Comparison of ENCODE assay signal across 19 cellular contexts in genomic region chr7:138030679-138031351, GRCh38. TPM values are rescaled to one million over a fixed set of nuclear protein-coding genes. Genes with fewer than 3 reads are reported as not detected.
DNase-seq lines count a peak whose midpoint lies in the region; ATAC-seq and TF ChIP-seq lines count a peak whose summit lies in the region.
"Had no signal": no experiment of that assay in that cellular context is flagged by ENCODE, and none has a peak within 500 bp of the region (broad histone marks: within the 10 kb centered on the region; RNA-seq: fewer than 3 reads in every experiment).

No MANE protein-coding gene starts in this region.

- no peak overlapping the region for H4K91ac ChIP-seq in H9 (ENCODE audit: insufficient read length, low read depth, low read length)

- H3T11ph ChIP-seq in H9 (ENCODE audit: low read length), result no peak overlapping the region

- H3K9me3 Mint-ChIP-seq in naive B cell (peaks cover 0 to 15% (median 8%) of the 10 kb centered on the region in 7 donors), H9 (peaks cover 19 to 38% of the 10 kb centered on the region in 2 experiments)

- no peaks in the 10 kb centered on the region for H3K36me3 ChIP-seq in colonic mucosa
- H3K36me3 ChIP-seq: Peyer's patch, suprapubic skin had no signal

- no CpG with 5 or more reads among the region's 7 CpGs for WGBS in H9 (ENCODE audit: extremely low coverage, insufficient read length, low lambda C conversion rate)

- no peak overlapping the region for H3K56ac ChIP-seq in H9 (ENCODE audit: insufficient read length, low read depth, low read length)

- H2AFZ ChIP-seq in H9 (ENCODE audit: low read length), result no peak overlapping the region
- H2AFZ ChIP-seq: parathyroid adenoma had no signal

- H3K27me3 Mint-ChIP-seq in naive B cell (no peaks in the 10 kb centered on the region), H9 (ENCODE audit: low read depth) (no peaks in the 10 kb centered on the region)

- no peaks in the 10 kb centered on the region for H3K9me3 ChIP-seq in colonic mucosa
- H3K9me3 ChIP-seq in H9 (ENCODE audit: control insufficient read depth, low read depth, low read length), result peaks cover 11% of the 10 kb centered on the region
- H3K9me3 ChIP-seq: Peyer's patch, suprapubic skin had no signal

- H3K79me2 ChIP-seq in H9 (ENCODE audit: insufficient read depth, low read length), result no peaks in the 10 kb centered on the region
- H3K79me2 ChIP-seq: parathyroid adenoma had no signal

- H3K27me3 ChIP-seq in colonic mucosa (no peaks in the 10 kb centered on the region), H9 (ENCODE audit: insufficient read depth, low read length) (no peaks in the 10 kb centered on the region)
- H3K27me3 ChIP-seq: Peyer's patch had no signal

- DNase-seq in ELR (ENCODE audit: low read depth), result peak; percentile 4
- peak; percentile 40 for DNase-seq in RKO (ENCODE audit: low spot score)
- peak; percentile 18 for DNase-seq in epithelial cell of esophagus (ENCODE audit: low read depth)
- no peak for DNase-seq in naive B cell
- no peak for DNase-seq in colonic mucosa
- DNase-seq in H9, result no peak
- DNase-seq: activated CD8-positive, alpha-beta T cell treated with anti-CD3 and anti-CD28 coated beads, Interleukin-2, amount 10 ng/mL, durations not matched to agents 7 days and 5 days; AML-193; stimulated activated CD4-positive, alpha-beta T cell treated with anti-CD3 and anti-CD28 coated beads, Interleukin-4, amount 100 ng/mL, for 4 hours; stimulated activated CD8-positive, alpha-beta memory T cell treated with anti-CD3 and anti-CD28 coated beads, Interleukin-4, amount 100 ng/mL, for 48 hours; SW 1271 had no signal

- H2AK5ac ChIP-seq in H9 (ENCODE audit: insufficient read length, low read length), result no peak overlapping the region

- H3K4me1 ChIP-seq in colonic mucosa (no peaks in the 10 kb centered on the region), H9 (ENCODE audit: insufficient read depth, low read length) (peaks cover 2% of the 10 kb centered on the region; the same call in 1 of the 2 replicates)
- H3K4me1 ChIP-seq: parathyroid adenoma, Peyer's patch had no signal

- H3K27ac ChIP-seq in colonic mucosa (no peak overlapping the region), H9 (ENCODE audit: insufficient read length, low read depth, low read length) (no peak overlapping the region)
- H3K27ac ChIP-seq: parathyroid adenoma, Peyer's patch, suprapubic skin had no signal

- no peak overlapping the region for H3K23ac ChIP-seq in H9 (ENCODE audit: insufficient read length, low read depth, low read length)

- no peak overlapping the region for H2BK20ac ChIP-seq in H9 (ENCODE audit: low read depth, low read length, poor library complexity, severe bottlenecking)

- H3K4me3 ChIP-seq in epithelial cell of esophagus (ENCODE audit: low read length), result no peak overlapping the region
- no peak overlapping the region for H3K4me3 ChIP-seq in colonic mucosa
- H3K4me3 ChIP-seq: Peyer's patch, suprapubic skin had no signal

- peak overlapping the region in 5 of 6 donors; percentile 20 to 83 (median 69) for H3K27ac Mint-ChIP-seq in naive B cell
- peak overlapping the region in 1 of 3 experiments; percentile 81; a peak in 2 of 7 replicates for H3K27ac Mint-ChIP-seq in H9
- H3K27ac Mint-ChIP-seq: activated CD8-positive, alpha-beta T cell treated with anti-CD3 and anti-CD28 coated beads, Interleukin-2, amount 10 ng/mL, durations not matched to agents 7 days and 5 days; activated T-helper 1 cell treated with anti-CD3 and anti-CD28 coated beads, Interleukin-12 subunit alpha, Interleukin-12 subunit beta, Interleukin-2, Interleukin-4 antibody, amounts not matched to agents 30 ng/mL and 10 ng/mL and 1 ng/mL, durations not matched to agents 14 hours and 24 hours and 36 hours had no signal

- H4K5ac ChIP-seq in H9 (ENCODE audit: insufficient read length, low read depth, low read length), result no peak overlapping the region

- TF ChIP-seq CTCF in epithelial cell of esophagus (IDR thresholded peaks at IDR 0.05; ENCODE audit: insufficient read depth, low read depth, low read length, missing control alignments), result no peak
- no peak for TF ChIP-seq CTCF in colonic mucosa (IDR thresholded peaks at IDR 0.05)
- TF ChIP-seq CTCF in H9 (conservative IDR thresholded peaks at IDR 0.05), result no peak

- no peak overlapping the region for H2BK15ac ChIP-seq in H9 (ENCODE audit: low read depth, low read length)

- H3K9ac ChIP-seq in colonic mucosa (ENCODE audit: low read depth in 2 of 2, low read length in 2 of 2) (no peak overlapping the region), H9 (ENCODE audit: extremely low read depth, insufficient read length, low read length) (no peak overlapping the region)
- H3K9ac ChIP-seq: parathyroid adenoma had no signal

- H2BK12ac ChIP-seq in H9 (ENCODE audit: insufficient read length, low read depth, low read length), result no peak overlapping the region

- H3K23me2 ChIP-seq in H9 (ENCODE audit: insufficient read length, low read depth, low read length, poor library complexity, severe bottlenecking), result no peaks in the 10 kb centered on the region

- H3K4me3 Mint-ChIP-seq in naive B cell (peak overlapping the region in 3 of 8 donors; percentile 1 to 20 (median 15)), H9 (no peak overlapping the region)
- H3K4me3 Mint-ChIP-seq: activated CD8-positive, alpha-beta T cell treated with anti-CD3 and anti-CD28 coated beads, Interleukin-2, amount 10 ng/mL, durations not matched to agents 7 days and 5 days; activated T-helper 1 cell treated with anti-CD3 and anti-CD28 coated beads, Interleukin-12 subunit alpha, Interleukin-12 subunit beta, Interleukin-2, Interleukin-4 antibody, amounts not matched to agents 30 ng/mL and 10 ng/mL and 1 ng/mL, durations not matched to agents 14 hours and 24 hours and 36 hours had no signal

- H3K18ac ChIP-seq in H9 (ENCODE audit: insufficient read length, low read depth, low read length), result no peak overlapping the region

- no peak overlapping the region for H3K4me2 ChIP-seq in H9 (ENCODE audit: insufficient read depth, insufficient read length, low read length)

- ATAC-seq in naive B cell (ENCODE audit: low read depth in 2 of 2) (no peak), HG02970 (IDR thresholded peaks at IDR 0.05; ENCODE audit: low FRiP score, unreplicated experiment) (no peak), GM21723 (IDR thresholded peaks at IDR 0.05; ENCODE audit: unreplicated experiment) (no peak)
- ATAC-seq: activated CD8-positive, alpha-beta T cell treated with anti-CD3 and anti-CD28 coated beads, Interleukin-2, amount 10 ng/mL, durations not matched to agents 7 days and 5 days had no signal

- no peak overlapping the region for H2BK5ac ChIP-seq in H9 (ENCODE audit: insufficient read length, low read length)

- H3K36me3 Mint-ChIP-seq in naive B cell (peaks cover 6 to 15% of the 10 kb centered on the region in 2 donors), H9 (ENCODE audit: insufficient read depth in 1 of 3, low read depth in 3 of 3) (peaks cover 17 to 27% (median 24%) of the 10 kb centered on the region in 3 experiments)

- no peak overlapping the region for H3K14ac ChIP-seq in H9 (ENCODE audit: insufficient read depth, low read length)

- H3K4ac ChIP-seq in H9 (ENCODE audit: low read depth, low read length), result no peak overlapping the region

- H3K4me1 Mint-ChIP-seq in naive B cell (peaks cover 58 to 90% (median 84%) of the 10 kb centered on the region in 3 donors), H9 (peaks cover 50 to 52% of the 10 kb centered on the region in 2 experiments)

- no peaks in the 10 kb centered on the region for H4K20me1 ChIP-seq in H9 (ENCODE audit: control insufficient read depth, insufficient read depth, insufficient read length)

- no peak overlapping the region for H2BK120ac ChIP-seq in H9 (ENCODE audit: low read depth, low read length, poor library complexity, severe bottlenecking)

- no peaks in the 10 kb centered on the region for H3K79me1 ChIP-seq in H9 (ENCODE audit: insufficient read depth, low read depth, low read length, poor library complexity, severe bottlenecking)

- no peak overlapping the region for H4K8ac ChIP-seq in H9 (replicated peaks; ENCODE audit: insufficient read length, low read depth, low read length)

- intact Hi-C loops in colonic mucosa (cut with DNase I), result no loop called here

RNA-seq across cellular contexts. Expression of gene CREB3L2, which starts 28.9 kb away (rescaled TPM):
- polyA plus RNA-seq in naive B cell (ENCODE audit: low read depth in 6 of 6), result 10 to 100 TPM in 5 of 6 donors, 1 to 10 TPM in 1; 8.0 to 26.6 (median 19.5) TPM
- 10 to 100 TPM; 45.8 to 46.0 TPM for total RNA-seq in colonic mucosa
- 58.1 and 60.7 TPM in 2 replicates for total RNA-seq in H9 (2021)

RNA-seq across cellular contexts. Expression of gene AKR1D1, which starts 45.4 kb away (rescaled TPM):
- polyA plus RNA-seq in naive B cell (ENCODE audit: low read depth in 6 of 6), result not detected
- total RNA-seq in colonic mucosa, result not detected
- 0.31 and 0.48 TPM in 2 replicates for total RNA-seq in H9 (2021)
- total RNA-seq: activated CD8-positive, alpha-beta T cell treated with anti-CD3 and anti-CD28 coated beads, Interleukin-2, amount 10 ng/mL, durations not matched to agents 7 days and 5 days; activated T-helper 1 cell treated with anti-CD3 and anti-CD28 coated beads, Interleukin-12 subunit alpha, Interleukin-12 subunit beta, Interleukin-2, Interleukin-4 antibody, amounts not matched to agents 30 ng/mL and 10 ng/mL and 1 ng/mL, durations not matched to agents 14 hours and 24 hours and 36 hours; frontal cortex; Peyer's patch had no signal
- polyA plus RNA-seq: small intestine had no signal

Comparison
In these comparisons a context has a peak if more than half of its experiments do, and no peak if none do; other contexts are left out.
1. DNase-seq: peak in ELR (single experiment), RKO (single experiment) and epithelial cell of esophagus (single experiment); none in naive B cell (single experiment), colonic mucosa (single experiment) and H9 (single experiment).